Comparison of ENCODE assay signal across 8 cellular contexts in the genomic region with DNA sequence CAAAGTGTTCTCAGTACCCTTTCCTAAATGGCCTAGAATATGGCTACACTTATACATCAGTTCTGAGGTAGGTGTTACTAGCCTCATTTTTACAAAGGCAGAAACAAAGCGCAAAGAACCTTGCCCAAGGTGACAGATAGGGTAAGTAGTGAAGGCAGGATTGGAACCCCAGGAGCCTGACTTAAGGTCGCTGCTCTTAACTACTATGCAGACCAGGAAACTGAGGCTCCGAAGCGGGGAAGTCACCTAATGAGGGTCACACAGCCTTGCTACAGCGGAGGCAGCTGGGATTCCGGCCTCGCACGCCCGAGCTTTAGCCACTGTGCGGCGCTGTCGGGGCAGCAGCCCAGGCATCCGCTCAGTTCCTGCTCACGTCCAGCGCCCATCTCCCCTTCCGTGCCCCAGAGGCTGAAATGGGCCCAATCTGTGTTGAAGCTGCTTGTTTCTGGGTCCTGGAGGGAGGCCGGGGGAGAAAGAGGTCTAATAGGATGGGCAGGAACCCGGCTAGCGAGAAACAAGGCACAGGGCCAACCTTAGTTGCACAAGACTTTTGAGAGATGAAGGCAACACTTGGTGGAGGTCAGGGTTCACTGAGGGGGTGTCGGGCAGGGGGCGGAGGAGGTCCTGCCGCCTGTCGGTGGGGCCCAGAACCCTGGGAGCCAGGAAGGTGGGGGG. TPM values are rescaled to one million over a fixed set of nuclear protein-coding genes. Genes with fewer than 3 reads are reported as not detected.
DNase-seq lines count a peak whose midpoint lies in the region; ATAC-seq and TF ChIP-seq lines count a peak whose summit lies in the region.

No MANE protein-coding gene starts in this region.

- H3K27me3 Mint-ChIP-seq in activated naive CD4-positive, alpha-beta T cell treated with anti-CD3 and anti-CD28 coated beads for 36 hours (ENCODE audit: low read depth), result peaks cover 46% of the 10 kb centered on the region

- H3K4me1 ChIP-seq in cardiac muscle cell (ENCODE audit: low read depth), result peaks cover 4% of the 10 kb centered on the region
- no peaks in the 10 kb centered on the region for H3K4me1 ChIP-seq in aorta (ENCODE audit: control insufficient read depth in 1 of 2, insufficient read depth in 2 of 2, low read length in 2 of 2)

- in situ Hi-C loops in SK-MEL-5 (cut with HindIII; ENCODE audit: low pct_unique_long_range_greater_than_20kb, low sequenced_read_pairs), result no loop called here

- peaks cover 33% of the 10 kb centered on the region for H3K4me1 Mint-ChIP-seq in activated naive CD4-positive, alpha-beta T cell treated with anti-CD3 and anti-CD28 coated beads for 36 hours (ENCODE audit: low read depth)

- H3K36me3 ChIP-seq in cardiac muscle cell (no peaks in the 10 kb centered on the region), aorta (ENCODE audit: control insufficient read depth in 1 of 2, insufficient read depth in 2 of 2, low read length in 1 of 2) (no peaks in the 10 kb centered on the region)

- TF ChIP-seq CTCF in cardiac muscle cell (IDR thresholded peaks at IDR 0.05; ENCODE audit: low read depth, low read length), result peak; percentile 100

- intact Hi-C loops in activated naive CD4-positive, alpha-beta T cell treated with anti-CD3 and anti-CD28 coated beads for 36 hours (cut with micrococcal nuclease), result loop anchor here (1.0 to 5.0 kb wide), 9 partner anchors 49 to 290 kb away; partner anchors contain the start of genes STIL and TAL1
- intact Hi-C loops in aorta (cut with DNase I), result loop anchor here (5.0 kb wide), 3 partner anchors 71 to 266 kb away; no protein-coding TSS in a partner anchor

- no peaks in the 10 kb centered on the region for H3K9me3 Mint-ChIP-seq in activated naive CD4-positive, alpha-beta T cell treated with anti-CD3 and anti-CD28 coated beads for 36 hours

- H3K27ac Mint-ChIP-seq in activated naive CD4-positive, alpha-beta T cell treated with anti-CD3 and anti-CD28 coated beads for 36 hours, result peak overlapping the region; percentile 53

- DNase-seq in ELR (ENCODE audit: low read depth) (peak; percentile 84), H4 (ENCODE audit: low spot score) (peak; percentile 79), LHCN-M2 (ENCODE audit: low read depth) (peak; percentile 68), SK-MEL-5 (ENCODE audit: low read depth, low spot score) (peak; percentile 76), cardiac muscle cell (ENCODE audit: low read depth in 1 of 2, low spot score in 1 of 2) (peak; percentile 73 to 80), pulmonary artery endothelial cell (ENCODE audit: low read depth, low spot score) (peak; percentile 30), aorta (peak; percentile 87 to 95)
- peak; percentile 88 for DNase-seq in activated naive CD4-positive, alpha-beta T cell treated with anti-CD3 and anti-CD28 coated beads for 36 hours

- CTCF ChIA-PET in activated naive CD4-positive, alpha-beta T cell treated with anti-CD3 and anti-CD28 coated beads for 36 hours (lab: Charles Lee), result interaction anchor here (0.6 to 8.2 kb wide), 32 partner anchors 8 to 325 kb away, joined by 3 to 123 read pairs (median 4); no protein-coding TSS in a partner anchor

- H3K36me3 Mint-ChIP-seq in activated naive CD4-positive, alpha-beta T cell treated with anti-CD3 and anti-CD28 coated beads for 36 hours (ENCODE audit: low read depth), result peaks cover 9% of the 10 kb centered on the region

- peaks cover 99% of the 10 kb centered on the region for H3K27me3 ChIP-seq in cardiac muscle cell
- H3K27me3 ChIP-seq in aorta (ENCODE audit: control insufficient read depth in 1 of 2, insufficient read depth in 2 of 2, low read length in 1 of 2), result no peaks in the 10 kb centered on the region

- no peaks in the 10 kb centered on the region for H3K9me3 ChIP-seq in cardiac muscle cell (ENCODE audit: low read depth)
- H3K9me3 ChIP-seq in aorta (ENCODE audit: control insufficient read depth, low read length), result no peaks in the 10 kb centered on the region

- H3K4me3 Mint-ChIP-seq in activated naive CD4-positive, alpha-beta T cell treated with anti-CD3 and anti-CD28 coated beads for 36 hours, result peak overlapping the region; percentile 92

- 5% methylated on average over 23 of the region's 23 CpGs for WGBS in aorta, 2 donors

- peak; percentile 77 for ATAC-seq in aorta (ENCODE audit: low FRiP score)

- no peak overlapping the region for H3K27ac ChIP-seq in cardiac muscle cell
- peak overlapping the region in 1 of 2 donors; percentile 55 for H3K27ac ChIP-seq in aorta (ENCODE audit: low read depth in 1 of 2, low read length in 2 of 2)

- H3K4me3 ChIP-seq in cardiac muscle cell (peak overlapping the region; percentile 63), aorta (ENCODE audit: low read length in 2 of 2) (peak overlapping the region; percentile 43 to 57)

RNA-seq across cellular contexts. Expression of gene FOXD2, which starts 1.4 kb away (rescaled TPM):
- 0.52 and 1.5 TPM in 2 replicates for total RNA-seq in H4 (2014; rRNA removed; shearing (Covaris generic))
- total RNA-seq in LHCN-M2 (2014; rRNA removed) (0.26 and 0.40 TPM in 2 replicates), cardiac muscle cell (not detected in 2 replicates), pulmonary artery endothelial cell (0.11 and 0.20 TPM in 2 replicates), aorta (1 to 10 TPM; 1.6 to 2.7 TPM)
- 0.29 TPM for polyA plus RNA-seq in LHCN-M2 (2012)
- 0.79 and 1.0 TPM in 2 replicates for total RNA-seq in SK-MEL-5 (2014; rRNA removed; shearing (Covaris generic))
- 2.3 and 3.1 TPM in 2 replicates for polyA plus RNA-seq in SK-MEL-5 (2015; cell fraction: cytosol; rRNA removed)
- polyA plus RNA-seq in SK-MEL-5 (2015; cell fraction: nucleus; rRNA removed), result 0.72 and 1.8 TPM in 2 replicates
- under 1 TPM; 0.12 to 0.19 TPM for total RNA-seq in activated naive CD4-positive, alpha-beta T cell treated with anti-CD3 and anti-CD28 coated beads for 36 hours
- polyA plus RNA-seq in cardiac muscle cell (0.02 TPM in 1 of 2 replicates, not detected in the other), aorta (1 to 10 TPM in 1 of 2 donors, under 1 TPM in 1; 0.38 to 4.2 TPM)

RNA-seq across cellular contexts. Expression of gene FOXE3, which starts 20.4 kb away (rescaled TPM):
- total RNA-seq in H4 (2014; rRNA removed; shearing (Covaris generic)), result not detected in 2 replicates
- total RNA-seq in LHCN-M2 (2014; rRNA removed) (not detected in 2 replicates), cardiac muscle cell (not detected in 2 replicates), pulmonary artery endothelial cell (0.04 TPM in 1 of 2 replicates, not detected in the other), aorta (not detected)
- polyA plus RNA-seq in LHCN-M2 (2012), result 0.04 TPM
- total RNA-seq in SK-MEL-5 (2014; rRNA removed; shearing (Covaris generic)), result not detected in 2 replicates
- not detected in 2 replicates for polyA plus RNA-seq in SK-MEL-5 (2015; cell fraction: cytosol; rRNA removed)
- polyA plus RNA-seq in SK-MEL-5 (2015; cell fraction: nucleus; rRNA removed), result not detected in 2 replicates
- not detected for total RNA-seq in activated naive CD4-positive, alpha-beta T cell treated with anti-CD3 and anti-CD28 coated beads for 36 hours
- polyA plus RNA-seq in cardiac muscle cell (not detected in 2 replicates), aorta (not detected)

Comparison
In these comparisons a context has a peak if more than half of its experiments do, and no peak if none do; other contexts are left out.
1. DNase-seq: peak in every context shown above with its lines; median percentile 91 in aorta; 88 in activated naive CD4-positive, alpha-beta T cell treated with anti-CD3 and anti-CD28 coated beads for 36 hours; 84 in ELR; 79 in H4; 76 in cardiac muscle cell; 76 in SK-MEL-5; 68 in LHCN-M2; 30 in pulmonary artery endothelial cell.